8 cellular contexts compared by ENCODE assay signal in genomic region chr2:98822301-98823164, GRCh38.
DNase-seq lines count a peak whose midpoint lies in the region; ATAC-seq and TF ChIP-seq lines count a peak whose summit lies in the region.

No MANE protein-coding gene starts in this region.

- H2AFZ ChIP-seq in OCI-LY7 (ENCODE audit: low read length) = no peak overlapping the region

- no peak overlapping the region for H3K4me3 ChIP-seq in OCI-LY7 (ENCODE audit: low read depth, low read length, poor library complexity, severe bottlenecking)

- no peaks in the 10 kb centered on the region for H3K9me2 ChIP-seq in OCI-LY7 (ENCODE audit: insufficient read depth, low read length)

- DNase-seq in AG09319 (ENCODE audit: extremely low read depth, low read depth) (no peak), ecto neural progenitor cell (ENCODE audit: low spot score) (peak; percentile 76), midbrain (lab: John Stamatoyannopoulos, UW) (peak; percentile 10), NCI-H226 (no peak), OCI-LY7 (ENCODE audit: low spot score) (no peak)
- DNase-seq in activated CD4-positive, alpha-beta T cell treated with anti-CD3 and anti-CD28 coated beads, Interleukin-2, amount 50 U/mL, for 24 hours (ENCODE audit: low read depth in 1 of 2, low spot score in 1 of 2) = peak; percentile 34 to 35
- DNase-seq in stimulated activated CD8-positive, alpha-beta memory T cell treated with anti-CD3 and anti-CD28 coated beads, Interleukin-15, amount 100 ng/mL, for 48 hours (ENCODE audit: low read depth in 2 of 2) = peak; percentile 44 to 51

- H3K4me2 ChIP-seq in OCI-LY7 (ENCODE audit: low read length) = no peak overlapping the region

- CTCF ChIA-PET in OCI-LY7 (lab: Charles Lee; ENCODE audit: unreplicated experiment) = no interaction called here

- no TSS peak for BruUV-seq in OCI-LY7 (replicated peaks; lab: Mats Ljungman, UMichigan)

- no peaks in the 10 kb centered on the region for H3K36me3 ChIP-seq in OCI-LY7 (ENCODE audit: insufficient read depth, low read length)

- H3K27ac ChIP-seq in OCI-LY7 (ENCODE audit: low read depth, low read length, poor library complexity, severe bottlenecking) = no peak overlapping the region

- peak; percentile 16 for TF ChIP-seq CTCF in AG09319 (IDR thresholded peaks at IDR 0.05; ENCODE audit: low read depth, low read length)
- TF ChIP-seq CTCF in OCI-LY7 (conservative IDR thresholded peaks at IDR 0.05; ENCODE audit: low read length) = no peak

- no peaks in the 10 kb centered on the region for H4K20me1 ChIP-seq in OCI-LY7 (ENCODE audit: insufficient read depth, low read length)

- no peaks in the 10 kb centered on the region for H3K9me3 ChIP-seq in OCI-LY7 (ENCODE audit: low read length)

- H3K79me2 ChIP-seq in OCI-LY7 (ENCODE audit: insufficient read depth, low read depth, low read length) = no peaks in the 10 kb centered on the region

- intact Hi-C loops in OCI-LY7 (cut with micrococcal nuclease; ENCODE audit: unreplicated experiment) = no loop called here

- ATAC-seq in HG02759 (IDR thresholded peaks at IDR 0.05; ENCODE audit: unreplicated experiment) = no peak

- peaks cover 13% of the 10 kb centered on the region for H3K4me1 ChIP-seq in OCI-LY7 (ENCODE audit: insufficient read depth, low read length, poor library complexity, severe bottlenecking)

- POLR2A ChIA-PET in OCI-LY7 (lab: Charles Lee) = no interaction called here

Comparison
In these comparisons a context has a peak if more than half of its experiments do, and no peak if none do; other contexts are left out.
1. DNase-seq: peak in activated CD4-positive, alpha-beta T cell treated with anti-CD3 and anti-CD28 coated beads, Interleukin-2, amount 50 U/mL, for 24 hours (2 of 2), ecto neural progenitor cell (single experiment), midbrain (single experiment) and stimulated activated CD8-positive, alpha-beta memory T cell treated with anti-CD3 and anti-CD28 coated beads, Interleukin-15, amount 100 ng/mL, for 48 hours (2 of 2); none in AG09319 (single experiment), NCI-H226 (single experiment) and OCI-LY7 (single experiment).